1 cellular context compared by ENCODE assay signal in the genomic region with DNA sequence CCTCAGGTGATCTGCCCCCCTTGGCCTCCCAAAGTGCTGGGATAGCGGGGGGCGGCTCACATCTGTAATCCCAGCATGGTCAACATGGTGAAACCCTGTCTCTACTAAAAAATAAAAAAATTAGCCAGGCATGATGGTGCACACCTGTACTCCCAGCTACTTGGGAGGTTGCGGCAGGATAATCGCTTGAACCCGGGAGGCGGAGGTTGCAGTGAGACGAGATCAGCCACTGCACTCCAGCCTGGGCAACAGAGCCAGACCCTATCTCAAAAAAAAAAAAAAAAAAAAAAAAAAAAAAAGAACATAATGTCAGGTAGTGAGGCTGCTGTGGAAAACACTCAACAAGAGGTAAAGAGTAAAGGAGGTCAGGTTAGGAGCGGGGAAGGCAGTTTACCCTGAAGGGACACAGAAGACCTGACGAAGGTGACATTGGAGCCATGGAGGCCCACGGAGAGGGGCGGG.
TF ChIP-seq lines count a peak whose summit lies in the region.

No MANE protein-coding gene starts in this region.

TF ChIP-seq in HEK293, 187 proteins besides CTCF, POLR2A, EP300 and RAD21:
- TF ChIP-seq ZBTB17 (tag by site-specific recombination; IDR thresholded peaks at IDR 0.05) (0 out of 2 replicates have a peak, but pooled peaks have one; percentile 8), ZNF121 (tag by site-specific recombination; IDR thresholded peaks at IDR 0.05) (peak; percentile 96), ZXDB (tag by site-specific recombination; IDR thresholded peaks at IDR 0.05) (0 out of 2 replicates have a peak, but pooled peaks have one; percentile 12), ZNF843 (tag by site-specific recombination; IDR thresholded peaks at IDR 0.05) (0 out of 2 replicates have a peak, but pooled peaks have one; percentile 11)
- TF ChIP-seq, protein P1, sequence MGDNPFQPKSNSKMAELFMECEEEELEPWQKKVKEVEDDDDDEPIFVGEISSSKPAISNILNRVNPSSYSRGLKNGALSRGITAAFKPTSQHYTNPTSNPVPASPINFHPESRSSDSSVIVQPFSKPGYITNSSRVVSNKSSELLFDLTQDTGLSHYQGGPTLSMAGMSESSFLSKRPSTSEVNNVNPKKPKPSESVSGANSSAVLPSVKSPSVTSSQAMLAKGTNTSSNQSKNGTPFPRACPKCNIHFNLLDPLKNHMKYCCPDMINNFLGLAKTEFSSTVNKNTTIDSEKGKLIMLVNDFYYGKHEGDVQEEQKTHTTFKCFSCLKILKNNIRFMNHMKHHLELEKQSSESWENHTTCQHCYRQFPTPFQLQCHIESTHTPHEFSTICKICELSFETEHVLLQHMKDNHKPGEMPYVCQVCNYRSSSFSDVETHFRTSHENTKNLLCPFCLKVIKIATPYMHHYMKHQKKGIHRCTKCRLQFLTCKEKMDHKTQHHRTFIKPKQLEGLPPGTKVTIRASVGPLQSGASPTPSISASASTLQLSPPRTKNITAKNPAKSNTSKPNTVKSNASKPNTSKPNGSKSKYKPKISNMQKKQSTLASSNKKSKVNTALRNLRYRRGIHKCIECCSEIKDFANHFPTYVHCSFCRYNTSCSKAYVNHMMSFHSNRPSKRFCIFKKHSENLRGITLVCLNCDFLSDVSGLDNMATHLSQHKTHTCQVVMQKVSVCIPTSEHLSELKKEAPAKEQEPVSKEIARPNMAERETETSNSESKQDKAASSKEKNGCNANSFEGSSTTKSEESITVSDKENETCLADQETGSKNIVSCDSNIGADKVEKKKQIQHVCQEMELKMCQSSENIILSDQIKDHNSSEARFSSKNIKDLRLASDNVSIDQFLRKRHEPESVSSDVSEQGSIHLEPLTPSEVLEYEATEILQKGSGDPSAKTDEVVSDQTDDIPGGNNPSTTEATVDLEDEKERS (tag by site-specific recombination; IDR thresholded peaks at IDR 0.05) = 0 out of 2 replicates have a peak, but pooled peaks have one; percentile 45
- TF ChIP-seq, protein P2, sequence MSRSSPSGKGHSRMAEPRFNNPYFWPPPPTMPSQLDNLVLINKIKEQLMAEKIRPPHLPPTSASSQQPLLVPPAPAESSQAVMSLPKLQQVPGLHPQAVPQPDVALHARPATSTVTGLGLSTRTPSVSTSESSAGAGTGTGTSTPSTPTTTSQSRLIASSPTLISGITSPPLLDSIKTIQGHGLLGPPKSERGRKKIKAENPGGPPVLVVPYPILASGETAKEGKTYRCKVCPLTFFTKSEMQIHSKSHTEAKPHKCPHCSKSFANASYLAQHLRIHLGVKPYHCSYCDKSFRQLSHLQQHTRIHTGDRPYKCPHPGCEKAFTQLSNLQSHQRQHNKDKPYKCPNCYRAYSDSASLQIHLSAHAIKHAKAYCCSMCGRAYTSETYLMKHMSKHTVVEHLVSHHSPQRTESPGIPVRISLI (tag by site-specific recombination; IDR thresholded peaks at IDR 0.05) = peak; percentile 99
- TF ChIP-seq, protein P3, sequence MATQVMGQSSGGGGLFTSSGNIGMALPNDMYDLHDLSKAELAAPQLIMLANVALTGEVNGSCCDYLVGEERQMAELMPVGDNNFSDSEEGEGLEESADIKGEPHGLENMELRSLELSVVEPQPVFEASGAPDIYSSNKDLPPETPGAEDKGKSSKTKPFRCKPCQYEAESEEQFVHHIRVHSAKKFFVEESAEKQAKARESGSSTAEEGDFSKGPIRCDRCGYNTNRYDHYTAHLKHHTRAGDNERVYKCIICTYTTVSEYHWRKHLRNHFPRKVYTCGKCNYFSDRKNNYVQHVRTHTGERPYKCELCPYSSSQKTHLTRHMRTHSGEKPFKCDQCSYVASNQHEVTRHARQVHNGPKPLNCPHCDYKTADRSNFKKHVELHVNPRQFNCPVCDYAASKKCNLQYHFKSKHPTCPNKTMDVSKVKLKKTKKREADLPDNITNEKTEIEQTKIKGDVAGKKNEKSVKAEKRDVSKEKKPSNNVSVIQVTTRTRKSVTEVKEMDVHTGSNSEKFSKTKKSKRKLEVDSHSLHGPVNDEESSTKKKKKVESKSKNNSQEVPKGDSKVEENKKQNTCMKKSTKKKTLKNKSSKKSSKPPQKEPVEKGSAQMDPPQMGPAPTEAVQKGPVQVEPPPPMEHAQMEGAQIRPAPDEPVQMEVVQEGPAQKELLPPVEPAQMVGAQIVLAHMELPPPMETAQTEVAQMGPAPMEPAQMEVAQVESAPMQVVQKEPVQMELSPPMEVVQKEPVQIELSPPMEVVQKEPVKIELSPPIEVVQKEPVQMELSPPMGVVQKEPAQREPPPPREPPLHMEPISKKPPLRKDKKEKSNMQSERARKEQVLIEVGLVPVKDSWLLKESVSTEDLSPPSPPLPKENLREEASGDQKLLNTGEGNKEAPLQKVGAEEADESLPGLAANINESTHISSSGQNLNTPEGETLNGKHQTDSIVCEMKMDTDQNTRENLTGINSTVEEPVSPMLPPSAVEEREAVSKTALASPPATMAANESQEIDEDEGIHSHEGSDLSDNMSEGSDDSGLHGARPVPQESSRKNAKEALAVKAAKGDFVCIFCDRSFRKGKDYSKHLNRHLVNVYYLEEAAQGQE (tag by site-specific recombination; IDR thresholded peaks at IDR 0.05) = 0 out of 2 replicates have a peak, but pooled peaks have one; percentile 11
- TF ChIP-seq, protein P4, sequence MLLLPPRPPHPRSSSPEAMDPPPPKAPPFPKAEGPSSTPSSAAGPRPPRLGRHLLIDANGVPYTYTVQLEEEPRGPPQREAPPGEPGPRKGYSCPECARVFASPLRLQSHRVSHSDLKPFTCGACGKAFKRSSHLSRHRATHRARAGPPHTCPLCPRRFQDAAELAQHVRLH (tag by site-specific recombination; IDR thresholded peaks at IDR 0.05) = peak; percentile 67; the same call in 1 of the 2 replicates
